In genomic region chr5:116075117-116075910, GRCh38 we compare ENCODE assay signal across 15 cellular contexts. TPM values are rescaled to one million over a fixed set of nuclear protein-coding genes. Genes with fewer than 3 reads are reported as not detected.
A peak's percentile ranks its signal among the peaks of the same experiment; 100 is the strongest.
DNase-seq lines count a peak whose midpoint lies in the region; ATAC-seq, FAIRE-seq and TF ChIP-seq lines count a peak whose summit lies in the region.
"Had no signal": no experiment of that assay in that cellular context is flagged by ENCODE, and none has a peak within 500 bp of the region (broad histone marks: within the 10 kb centered on the region; RNA-seq: fewer than 3 reads in every experiment).

No MANE protein-coding gene starts in this region.

- no peaks in the 10 kb centered on the region for H3K79me2 ChIP-seq in SU-DHL-6 (ENCODE audit: insufficient read depth, low read length)

- H4K20me1 ChIP-seq in SU-DHL-6 (ENCODE audit: low read depth, low read length) = no peaks in the 10 kb centered on the region

- no peak overlapping the region for H3K27ac Mint-ChIP-seq in CD8-positive, alpha-beta T cell

- H2AFZ ChIP-seq in SU-DHL-6 (ENCODE audit: low read depth, low read length, severe bottlenecking) = no peak overlapping the region

- H3K27ac ChIP-seq in CD8-positive, alpha-beta T cell (ENCODE audit: low read depth, low read length) = no peak overlapping the region
- H3K27ac ChIP-seq in SU-DHL-6 (ENCODE audit: low read depth, low read length) = no peak overlapping the region
- H3K27ac ChIP-seq: gastroesophageal sphincter, left lung had no signal

- H3K9me2 ChIP-seq in SU-DHL-6 (replicated peaks; ENCODE audit: insufficient read depth, low read length) = no peaks in the 10 kb centered on the region

- peaks cover 4% of the 10 kb centered on the region for H3K4me1 Mint-ChIP-seq in CD8-positive, alpha-beta T cell (ENCODE audit: low read depth)

- no peaks in the 10 kb centered on the region for H3K4me1 ChIP-seq in CD8-positive, alpha-beta T cell (ENCODE audit: insufficient read depth, low read length)
- H3K4me1 ChIP-seq: gastroesophageal sphincter, left lung had no signal

- H3K9me3 ChIP-seq in CD8-positive, alpha-beta T cell (ENCODE audit: low read length) = no peaks in the 10 kb centered on the region
- H3K9me3 ChIP-seq in SU-DHL-6 (ENCODE audit: insufficient read depth, low read length) = no peaks in the 10 kb centered on the region
- H3K9me3 ChIP-seq: gastroesophageal sphincter, left lung had no signal

- CTCF ChIA-PET in CD8-positive, alpha-beta T cell (lab: Charles Lee) = no interaction called here

- no peaks in the 10 kb centered on the region for H3K9me3 Mint-ChIP-seq in CD8-positive, alpha-beta T cell
- H3K9me3 Mint-ChIP-seq: CD8-positive, alpha-beta memory T cell had no signal

- intact Hi-C loops in CD8-positive, alpha-beta T cell (cut with DNase I, micrococcal nuclease) = loop anchor here in 1 of 2 experiments (10.0 kb wide), 1 partner anchor 981 kb away; no protein-coding TSS in a partner anchor

- peak; percentile 74 for ATAC-seq in CD8-positive, alpha-beta T cell
- ATAC-seq in GM19351 (IDR thresholded peaks at IDR 0.05; ENCODE audit: unreplicated experiment) (no peak), GM18870 (IDR thresholded peaks at IDR 0.05; ENCODE audit: unreplicated experiment) (no peak), GM18519 (IDR thresholded peaks at IDR 0.05; ENCODE audit: low FRiP score, unreplicated experiment) (no peak)
- ATAC-seq: gastroesophageal sphincter, left lung had no signal

- peak overlapping the region; percentile 35 for H3K4me2 ChIP-seq in SU-DHL-6 (ENCODE audit: low read depth, low read length, poor library complexity, severe bottlenecking)

- no peak overlapping the region for H3K4me3 Mint-ChIP-seq in CD8-positive, alpha-beta T cell
- H3K4me3 Mint-ChIP-seq: CD8-positive, alpha-beta memory T cell had no signal

- H3F3A ChIP-seq in SU-DHL-6 (ENCODE audit: insufficient read depth) = peaks cover 4% of the 10 kb centered on the region; the same call in 1 of the 2 replicates

- H3K27me3 Mint-ChIP-seq in CD8-positive, alpha-beta T cell (ENCODE audit: low read depth) = peaks cover 29% of the 10 kb centered on the region

- H3K9ac ChIP-seq in SU-DHL-6 (ENCODE audit: low read length) = no peak overlapping the region

- POLR2A ChIA-PET in CD8-positive, alpha-beta T cell (lab: Charles Lee) = no interaction called here

- peak in 1 of 7 experiments; percentile 31 for DNase-seq in CD8-positive, alpha-beta T cell
- DNase-seq in GM19239 (ENCODE audit: insufficient read length, low spot score) (no peak), kidney tubule cell (ENCODE audit: low spot score) (peak; percentile 40), RKO (ENCODE audit: low spot score) (no peak)
- DNase-seq: activated CD4-positive, alpha-beta T cell treated with anti-CD3 and anti-CD28 coated beads for 1 hour; CD8-positive, alpha-beta memory T cell; left lung; NCI-H446; SIG-M5 had no signal

- H3K4me3 ChIP-seq in CD8-positive, alpha-beta T cell (ENCODE audit: low read depth, low read length) = no peak overlapping the region
- no peak overlapping the region for H3K4me3 ChIP-seq in SU-DHL-6 (ENCODE audit: insufficient read depth, low read length, poor library complexity, severe bottlenecking)
- H3K4me3 ChIP-seq: gastroesophageal sphincter, left lung had no signal

- TF ChIP-seq CTCF in CD8-positive, alpha-beta T cell (IDR thresholded peaks at IDR 0.05) = no peak
- TF ChIP-seq CTCF in SU-DHL-6 (IDR thresholded peaks at IDR 0.05; ENCODE audit: insufficient read depth, low read length, poor library complexity, severe bottlenecking) = no peak

- no peaks in the 10 kb centered on the region for H3K27me3 ChIP-seq in CD8-positive, alpha-beta T cell (ENCODE audit: insufficient read depth, low read length)
- H3K27me3 ChIP-seq in SU-DHL-6 (ENCODE audit: low read length) = no peaks in the 10 kb centered on the region
- H3K27me3 ChIP-seq: gastroesophageal sphincter had no signal

- peaks cover 3% of the 10 kb centered on the region for H3K36me3 Mint-ChIP-seq in CD8-positive, alpha-beta T cell

- no peaks in the 10 kb centered on the region for H3K36me3 ChIP-seq in CD8-positive, alpha-beta T cell (ENCODE audit: insufficient read depth, low read length)
- H3K36me3 ChIP-seq in SU-DHL-6 (ENCODE audit: low read length) = no peaks in the 10 kb centered on the region
- H3K36me3 ChIP-seq: left lung had no signal

- peak; percentile 45 for FAIRE-seq in GM19239 (lab: Jason Lieb, UNC)

RNA-seq across cellular contexts. Expression of gene COMMD10, which starts 9.5 kb away (rescaled TPM):
- 10 to 100 TPM; 18.0 to 18.8 TPM for total RNA-seq in CD8-positive, alpha-beta T cell

RNA-seq across cellular contexts. Expression of gene ARL14EPL, which starts 43.0 kb away (rescaled TPM):
- 1 to 10 TPM in 1 of 2 experiments, under 1 TPM in 1; 0.44 to 1.0 TPM for total RNA-seq in CD8-positive, alpha-beta T cell
- total RNA-seq: CD8-positive, alpha-beta memory T cell; left lung; osteocyte had no signal
